Comparison of ENCODE assay signal across 28 cellular contexts in genomic region chr7:6680146-6680545, GRCh38.
"Had no signal": no experiment of that assay in that cellular context is flagged by ENCODE, and none has a peak within 500 bp of the region (broad histone marks: within the 10 kb centered on the region; RNA-seq: fewer than 3 reads in every experiment).

No MANE protein-coding gene starts in this region.

- DNase-seq: activated CD4-positive, alpha-beta memory T cell treated with anti-CD3 and anti-CD28 coated beads, Interleukin-2, amount 10 ng/mL, durations not matched to agents 7 days and 5 days; activated CD4-positive, alpha-beta T cell treated with anti-CD3 and anti-CD28 coated beads for 1 hour; activated CD4-positive, alpha-beta T cell treated with anti-CD3 and anti-CD28 coated beads for 4 hours; activated CD4-positive, alpha-beta T cell treated with anti-CD3 and anti-CD28 coated beads, Interleukin-2, amount 10 ng/mL, durations not matched to agents 7 days and 5 days; activated CD4-positive, alpha-beta T cell treated with anti-CD3 and anti-CD28 coated beads, Interleukin-2, amount 50 U/mL, for 4 hours; activated CD8-positive, alpha-beta memory T cell treated with anti-CD3 and anti-CD28 coated beads, Interleukin-2, amount 50 U/mL, for 48 hours; activated gamma-delta T cell; activated naive CD4-positive, alpha-beta T cell; activated naive CD4-positive, alpha-beta T cell treated with anti-CD3 and anti-CD28 coated beads, Interleukin-2, amount 10 ng/mL, durations not matched to agents 7 days and 5 days; activated naive CD8-positive, alpha-beta T cell treated with anti-CD3 and anti-CD28 coated beads, Interleukin-2, amount 10 ng/mL, durations not matched to agents 7 days and 5 days; activated T-cell treated with anti-CD3 and anti-CD28 coated beads for 4 hours; activated T-cell treated with anti-CD3 and anti-CD28 coated beads, Interleukin-2, amount 50 U/mL, for 24 hours; activated T-cell treated with anti-CD3 and anti-CD28 coated beads, Interleukin-2, amount 50 U/mL, for 72 hours; amniotic stem cell; anterior cingulate cortex; brain microvascular endothelial cell; effector CD4-positive, alpha-beta T cell; effector memory CD8-positive, alpha-beta T cell; esophagus squamous epithelium; glutamatergic neuron; heart left ventricle; T-helper 2 cell had no signal

- ATAC-seq: activated naive CD4-positive, alpha-beta T cell treated with anti-CD3 and anti-CD28 coated beads, Interleukin-2, amount 50 U/mL, for 72 hours; activated T-cell treated with anti-CD3 and anti-CD28 coated beads, Interleukin-2, amount 50 U/mL, for 72 hours; effector memory CD8-positive, alpha-beta T cell; heart left ventricle; WTC11 had no signal

- FAIRE-seq: astrocyte, bronchial epithelial cell, endothelial cell of umbilical vein, frontal cortex had no signal
